ENCODE assay signal across 25 cellular contexts in genomic region chr12:108270035-108270840, GRCh38.
"Had no signal": no experiment of that assay in that cellular context is flagged by ENCODE, and none has a peak within 500 bp of the region (broad histone marks: within the 10 kb centered on the region; RNA-seq: fewer than 3 reads in every experiment).

No MANE protein-coding gene starts in this region.

- H3K27ac ChIP-seq: epithelial cell of prostate, gastrocnemius medialis, left lung, ovary, skin epidermis had no signal

- H3K36me3 ChIP-seq: gastrocnemius medialis, left lung, ovary had no signal

- DNase-seq: activated CD4-positive, alpha-beta T cell treated with anti-CD3 and anti-CD28 coated beads for 48 hours; activated CD4-positive, alpha-beta T cell treated with anti-CD3 and anti-CD28 coated beads, Interleukin-2, amount 50 U/mL, for 48 hours; activated gamma-delta T cell treated with Interleukin-2 at 50 U/mL for 16 hours; activated naive CD4-positive, alpha-beta T cell treated with anti-CD3 and anti-CD28 coated beads, Interleukin-2, amount 50 U/mL, for 16 hours; activated T-cell treated with anti-CD3 and anti-CD28 coated beads, Interleukin-2, amount 50 U/mL, for 4 hours; amniotic stem cell; dermis blood vessel endothelial cell; effector CD4-positive, alpha-beta T cell; gastrocnemius medialis; glutamatergic neuron; left lung; nephron progenitor cell; ovary; stimulated activated CD4-positive, alpha-beta T cell treated with anti-CD3 and anti-CD28 coated beads, Interleukin-12 subunit alpha, Interleukin-12 subunit beta, amount 100 ng/mL, for 4 hours; stimulated activated CD4-positive, alpha-beta T cell treated with anti-CD3 and anti-CD28 coated beads, Interleukin-4, amount 100 ng/mL, for 1 hour; T-helper 1 cell had no signal

- H3K27ac Mint-ChIP-seq: activated T-helper 17 cell treated with anti-CD3 and anti-CD28 coated beads, Interleukin-2, amount 50 U/mL, for 72 hours; nephron progenitor cell; progenitor cell of endocrine pancreas; stimulated activated effector memory CD8-positive, alpha-beta T cell treated with anti-CD3 and anti-CD28 coated beads, Interleukin-12 subunit alpha, Interleukin-12 subunit beta, amount 100 ng/mL, for 72 hours; stimulated activated naive CD8-positive, alpha-beta T cell treated with anti-CD3 and anti-CD28 coated beads, Interleukin-15, Interleukin-2, amounts not matched to agents 100 ng/mL and 50 ng/mL, for 24 hours; T-helper 2 cell treated with Interferon-gamma antibody and Interleukin-4, amounts not matched to agents 5 μg/mL and 100 μg/mL, for 36 hours; type B pancreatic cell had no signal

- H3K4me3 ChIP-seq: gastrocnemius medialis, left lung, ovary, skin epidermis had no signal

- H3K4me1 Mint-ChIP-seq: activated T-helper 17 cell treated with anti-CD3 and anti-CD28 coated beads, Interleukin-2, amount 50 U/mL, for 72 hours; stimulated activated effector memory CD8-positive, alpha-beta T cell treated with anti-CD3 and anti-CD28 coated beads, Interleukin-12 subunit alpha, Interleukin-12 subunit beta, amount 100 ng/mL, for 72 hours had no signal

- H3K36me3 Mint-ChIP-seq: stimulated activated effector memory CD8-positive, alpha-beta T cell treated with anti-CD3 and anti-CD28 coated beads, Interleukin-12 subunit alpha, Interleukin-12 subunit beta, amount 100 ng/mL, for 72 hours; type B pancreatic cell had no signal

- H3K27me3 ChIP-seq: left lung, ovary had no signal

- H3K9me3 Mint-ChIP-seq: activated T-cell treated with anti-CD3 and anti-CD28 coated beads, Interleukin-2, amount 50 U/mL, for 4 hours; nephron progenitor cell; stimulated activated effector memory CD8-positive, alpha-beta T cell treated with anti-CD3 and anti-CD28 coated beads, Interleukin-12 subunit alpha, Interleukin-12 subunit beta, amount 100 ng/mL, for 72 hours; stimulated activated naive CD8-positive, alpha-beta T cell treated with anti-CD3 and anti-CD28 coated beads, Interleukin-15, Interleukin-2, amounts not matched to agents 100 ng/mL and 50 ng/mL, for 24 hours; T-helper 2 cell treated with Interferon-gamma antibody and Interleukin-4, amounts not matched to agents 5 μg/mL and 100 μg/mL, for 36 hours; type B pancreatic cell had no signal

- ATAC-seq: activated T-cell treated with anti-CD3 and anti-CD28 coated beads, Interleukin-2, amount 50 U/mL, for 4 hours; activated T-helper 17 cell treated with anti-CD3 and anti-CD28 coated beads, Interleukin-2, amount 50 U/mL, for 72 hours; gastrocnemius medialis; left lung; sciatic nerve; stimulated activated effector memory CD8-positive, alpha-beta T cell treated with anti-CD3 and anti-CD28 coated beads, Interleukin-12 subunit alpha, Interleukin-12 subunit beta, amount 100 ng/mL, for 72 hours had no signal

- H3K4me1 ChIP-seq: gastrocnemius medialis, left lung had no signal

- H3K4me3 Mint-ChIP-seq: activated T-cell treated with anti-CD3 and anti-CD28 coated beads, Interleukin-2, amount 50 U/mL, for 4 hours; activated T-helper 17 cell treated with anti-CD3 and anti-CD28 coated beads, Interleukin-2, amount 50 U/mL, for 72 hours; nephron progenitor cell; stimulated activated effector memory CD8-positive, alpha-beta T cell treated with anti-CD3 and anti-CD28 coated beads, Interleukin-12 subunit alpha, Interleukin-12 subunit beta, amount 100 ng/mL, for 72 hours; stimulated activated naive CD8-positive, alpha-beta T cell treated with anti-CD3 and anti-CD28 coated beads, Interleukin-15, Interleukin-2, amounts not matched to agents 100 ng/mL and 50 ng/mL, for 24 hours; T-helper 2 cell treated with Interferon-gamma antibody and Interleukin-4, amounts not matched to agents 5 μg/mL and 100 μg/mL, for 36 hours; type B pancreatic cell had no signal

- H3K9me3 ChIP-seq: gastrocnemius medialis, left lung, ovary had no signal
